ENCODE assay signal across 8 cellular contexts in genomic region chr5:163505475-163506457, GRCh38. TPM values are rescaled to one million over a fixed set of nuclear protein-coding genes. Genes with fewer than 3 reads are reported as not detected.
A peak's percentile ranks its signal among the peaks of the same experiment; 100 is the strongest.
DNase-seq lines count a peak whose midpoint lies in the region; ATAC-seq and TF ChIP-seq lines count a peak whose summit lies in the region.

TSS of gene MAT2B (plus strand) at chr5:163505619. CDS start at chr5:163505687, 68 bp downstream.

- H3K4me3 ChIP-seq in left lung = peak within 1 kb of the TSS; percentile 82 to 84

- no peaks in the 10 kb centered on the region for H3K9me3 Mint-ChIP-seq in CD14-positive monocyte

- no peaks in the 10 kb centered on the region for H3K27me3 ChIP-seq in left lung

- H3K36me3 Mint-ChIP-seq in CD14-positive monocyte = peaks cover 0 to 2% of the 10 kb centered on the region in 2 donors

- TF ChIP-seq CTCF in CD14-positive monocyte (IDR thresholded peaks at IDR 0.05) (peak; percentile 53), left lung (IDR thresholded peaks at IDR 0.05) (no peak)

- DNase-seq in CD14-positive monocyte (ENCODE audit: low spot score) (peak; percentile 89), NCI-H748 (lab: John Stamatoyannopoulos, UW; ENCODE audit: unreplicated experiment) (peak; percentile 96), dedifferentiated amniotic fluid mesenchymal stem cell (ENCODE audit: extremely low spot score) (peak; percentile 93), left lung (peak; percentile 97 to 98)
- peak; percentile 94 for DNase-seq in activated CD4-positive, alpha-beta T cell treated with anti-CD3 and anti-CD28 coated beads, Interleukin-2, amount 50 U/mL, for 1 hour
- peak; percentile 89 to 90 for DNase-seq in stimulated activated CD4-positive, alpha-beta T cell treated with anti-CD3 and anti-CD28 coated beads, Interleukin-2, amount 100 ng/mL, for 48 hours

- H3K27ac Mint-ChIP-seq in CD14-positive monocyte = peak within 1 kb of the TSS; percentile 94 to 99 (median 97)

- peaks cover 58% of the 10 kb centered on the region for H3K4me1 Mint-ChIP-seq in CD14-positive monocyte

- H3K4me1 ChIP-seq in left lung = peaks cover 10 to 55% of the 10 kb centered on the region in 2 donors

- H3K9me3 ChIP-seq in left lung = no peaks in the 10 kb centered on the region

- intact Hi-C loops in CD14-positive monocyte (cut with micrococcal nuclease) (loop anchor here (2.0 kb wide), 2 partner anchors 45 to 69 kb away; partner anchors contain the start of genes HMMR (in 2 of the 2), NUDCD2 (in 2 of the 2) and CCNG1 (in 1 of the 2)), left lung (cut with DNase I) (no loop called here)

- ATAC-seq in GM19372 (IDR thresholded peaks at IDR 0.05; ENCODE audit: low read depth, unreplicated experiment) (peak; percentile 82), HG03558 (IDR thresholded peaks at IDR 0.05; ENCODE audit: extremely low read depth, unreplicated experiment) (peak; percentile 71), left lung (peak; percentile 95)

- H3K27ac ChIP-seq in left lung = peak within 1 kb of the TSS; percentile 98 to 99

- peak within 1 kb of the TSS; percentile 89 to 97 for H3K4me3 Mint-ChIP-seq in CD14-positive monocyte

- no peaks in the 10 kb centered on the region for H3K36me3 ChIP-seq in left lung

- peaks cover 0 to 2% (median 0%) of the 10 kb centered on the region in 3 donors for H3K27me3 Mint-ChIP-seq in CD14-positive monocyte (ENCODE audit: low read depth in 3 of 3)

RNA-seq across cellular contexts. Expression of gene MAT2B, which starts in this region (rescaled TPM):
- 100 to 1,000 TPM; 142 to 165 TPM for polyA plus RNA-seq in CD14-positive monocyte
- total RNA-seq in left lung = 10 to 100 TPM; 51.8 to 61.1 TPM

Comparison
In these comparisons a context has a peak if more than half of its experiments do, and no peak if none do; other contexts are left out.
1. Peak in every context shown above with its lines: DNase-seq, ATAC-seq, H3K4me3 ChIP-seq and H3K27ac ChIP-seq.
2. intact Hi-C loops: an anchor here in CD14-positive monocyte (2.0 kb wide); none called in left lung.